8 cellular contexts compared by ENCODE assay signal in the genomic region with DNA sequence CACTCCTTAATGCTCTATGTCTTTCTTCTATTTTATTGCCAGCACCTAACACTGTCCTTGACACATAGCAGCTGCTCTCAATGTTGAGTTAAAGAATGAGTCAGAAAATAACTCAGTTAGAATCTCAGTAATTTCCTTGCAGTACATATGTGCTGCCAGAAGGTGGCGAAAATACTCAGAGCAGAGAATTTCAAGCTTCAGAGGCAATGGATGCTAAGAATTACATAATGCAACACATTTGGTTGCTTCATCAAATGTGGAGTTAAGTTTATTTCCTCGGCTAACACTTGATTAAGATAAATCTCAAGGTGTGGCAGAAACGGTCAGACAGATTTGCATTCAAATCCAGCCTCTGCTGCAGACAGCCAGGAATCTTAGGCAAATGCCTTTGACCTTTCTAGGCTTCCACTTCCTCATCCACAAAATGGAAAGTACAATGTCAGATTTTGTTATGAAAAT.
DNase-seq lines count a peak whose midpoint lies in the region; ATAC-seq and TF ChIP-seq lines count a peak whose summit lies in the region.

No MANE protein-coding gene starts in this region.

- no peaks in the 10 kb centered on the region for H3K27me3 ChIP-seq in foreskin keratinocyte

- TF ChIP-seq CTCF in foreskin keratinocyte (conservative IDR thresholded peaks at IDR 0.05) (peak; percentile 95), omental fat pad (IDR thresholded peaks at IDR 0.05) (peak in 1 of 3 donors; percentile 64)

- no peak overlapping the region for H3K27ac ChIP-seq in foreskin keratinocyte

- ATAC-seq in GM21367 (IDR thresholded peaks at IDR 0.05; ENCODE audit: unreplicated experiment) (peak; percentile 88), HG03520 (IDR thresholded peaks at IDR 0.05; ENCODE audit: unreplicated experiment) (peak; percentile 84), foreskin keratinocyte (peak; percentile 60), omental fat pad (ENCODE audit: low FRiP score) (peak; percentile 69)

- DNase-seq in EH (ENCODE audit: low read depth) (peak; percentile 85), NCI-H748 treated with DMSO at 0.1 percent for 48 hours (lab: John Stamatoyannopoulos, UW) (peak; percentile 23), activated T-cell treated with anti-CD3 and anti-CD28 coated beads for 48 hours (ENCODE audit: low read depth) (peak; percentile 24), foreskin keratinocyte (peak; percentile 61 to 79), omental fat pad (ENCODE audit: low spot score) (no peak)
- no peak for DNase-seq in activated effector memory CD4-positive, alpha-beta T cell treated with Interleukin-2 at 50 U/mL for 16 hours

- peaks cover 20% of the 10 kb centered on the region for H3K4me1 ChIP-seq in foreskin keratinocyte

Comparison
In these comparisons a context has a peak if more than half of its experiments do, and no peak if none do; other contexts are left out.
1. DNase-seq: peak in EH (single experiment), NCI-H748 treated with DMSO at 0.1 percent for 48 hours (single experiment), activated T-cell treated with anti-CD3 and anti-CD28 coated beads for 48 hours (single experiment) and foreskin keratinocyte (2 of 2); none in omental fat pad (single experiment) and activated effector memory CD4-positive, alpha-beta T cell treated with Interleukin-2 at 50 U/mL for 16 hours (single experiment).
2. Peak in every context shown above with its lines, with median percentiles within 50 percentile points of each other: ATAC-seq.